Comparison of ENCODE assay signal across 8 cellular contexts in genomic region chr5:91381134-91381773, GRCh38. TPM values are rescaled to one million over a fixed set of nuclear protein-coding genes. Genes with fewer than 3 reads are reported as not detected.
DNase-seq lines count a peak whose midpoint lies in the region; ATAC-seq and TF ChIP-seq lines count a peak whose summit lies in the region.

No MANE protein-coding gene starts in this region.

- ATAC-seq in GM18505 (IDR thresholded peaks at IDR 0.05; ENCODE audit: unreplicated experiment), result no peak

- TF ChIP-seq CTCF in fibroblast of mammary gland (conservative IDR thresholded peaks at IDR 0.05; ENCODE audit: control insufficient read depth, insufficient read depth, low read depth, low read length) (no peak), sigmoid colon (IDR thresholded peaks at IDR 0.05) (no peak)

- H3K27ac ChIP-seq in SJSA1 (peak overlapping the region; percentile 98), sigmoid colon (peak overlapping the region; percentile 96 to 100 (median 98))

- H3K4me1 ChIP-seq in SJSA1 (replicated peaks), result peaks cover 12% of the 10 kb centered on the region
- peaks cover 0 to 43% (median 36%) of the 10 kb centered on the region in 4 donors for H3K4me1 ChIP-seq in sigmoid colon

- no peak for TF ChIP-seq EP300 in sigmoid colon (IDR thresholded peaks at IDR 0.05)

- H3K4me3 ChIP-seq in SJSA1 (peak overlapping the region; percentile 56), fibroblast of mammary gland (ENCODE audit: control insufficient read depth, low read depth, low read length) (peak overlapping the region; percentile 83), sigmoid colon (peak overlapping the region; percentile 73 to 82 (median 82))

- H3K27me3 ChIP-seq in SJSA1 (replicated peaks) (no peaks in the 10 kb centered on the region), sigmoid colon (no peaks in the 10 kb centered on the region)

- 0 to 1% methylated on average over 9 of the region's 9 CpGs for WGBS in sigmoid colon, 2 donors

- DNase-seq in SJSA1 (ENCODE audit: low read depth in 1 of 2, low spot score in 2 of 2) (no peak), fibroblast of mammary gland (ENCODE audit: low read depth) (no peak), sigmoid colon (no peak), NCI-H774 (lab: John Stamatoyannopoulos, UW) (no peak), COLO829 (ENCODE audit: low spot score) (no peak), NCI-H128 (lab: John Stamatoyannopoulos, UW; ENCODE audit: unreplicated experiment) (no peak), NCI-H446 treated with DMSO at 0.1 percent for 48 hours (lab: John Stamatoyannopoulos, UW) (no peak)

- H3K36me3 ChIP-seq in SJSA1, result peaks cover 17% of the 10 kb centered on the region
- peaks cover 0 to 19% (median 8%) of the 10 kb centered on the region in 4 donors for H3K36me3 ChIP-seq in sigmoid colon

- intact Hi-C loops in sigmoid colon (cut with DNase I), result loop anchor here (5.0 kb wide), 3 partner anchors 54 to 344 kb away; no protein-coding TSS in a partner anchor

- peak; percentile 88 for TF ChIP-seq POLR2A in GM18505 (IDR thresholded peaks at IDR 0.05; ENCODE audit: borderline replicate concordance, extremely low read depth, insufficient read depth, insufficient read length)
- TF ChIP-seq POLR2A in sigmoid colon (IDR thresholded peaks at IDR 0.05), result peak in 1 of 2 donors; percentile 70

- H3K9me3 ChIP-seq in SJSA1 (replicated peaks), result no peaks in the 10 kb centered on the region
- no peaks in the 10 kb centered on the region for H3K9me3 ChIP-seq in sigmoid colon

RNA-seq across cellular contexts. Expression of gene ARRDC3, which starts 1.9 kb away (rescaled TPM):
- 22.2 and 25.1 TPM in 2 replicates for total RNA-seq in SJSA1 (2014; rRNA removed; shearing (Covaris generic))
- total RNA-seq in sigmoid colon, result 10 to 100 TPM; 35.2 to 66.7 (median 48.7) TPM
- 10 to 100 TPM in 2 of 3 donors, 1 to 10 TPM in 1; 9.7 to 25.1 (median 16.8) TPM for polyA plus RNA-seq in sigmoid colon
